In genomic region chr7:81534446-81534845, GRCh38 we compare ENCODE assay signal across 1 cellular context.
TF ChIP-seq lines count a peak whose summit lies in the region.

No MANE protein-coding gene starts in this region.

TF ChIP-seq in IMR-90, 13 proteins besides CTCF, POLR2A, EP300 and RAD21 (continued from another document):
- no peak for TF ChIP-seq SMC3 (IDR thresholded peaks at IDR 0.05; ENCODE audit: low read depth, low read length)
- no peak for TF ChIP-seq MAZ (IDR thresholded peaks at IDR 0.05; ENCODE audit: borderline replicate concordance, low read depth, low read length)
TF ChIP-seq in IMR-90: peak in this region for 0.
